23 cellular contexts compared by ENCODE assay signal in genomic region chr15:98272586-98272985, GRCh38.
"Had no signal": no experiment of that assay in that cellular context is flagged by ENCODE, and none has a peak within 500 bp of the region (broad histone marks: within the 10 kb centered on the region; RNA-seq: fewer than 3 reads in every experiment).

No MANE protein-coding gene starts in this region.

- H3K4me3 Mint-ChIP-seq: activated CD4-positive, alpha-beta memory T cell treated with anti-CD3 and anti-CD28 coated beads for 36 hours; activated naive CD8-positive, alpha-beta T cell treated with anti-CD3 and anti-CD28 coated beads for 36 hours; central memory CD8-positive, alpha-beta T cell; naive B cell; neural crest cell; stimulated activated naive B cell treated with anti-CD40 and anti-IgM and Interleukin-4, amounts not matched to agents 10 μg/mL and 1 μg/mL and 100 μg/mL, for 72 hours; type B pancreatic cell had no signal

- H3K9me3 Mint-ChIP-seq: activated naive CD8-positive, alpha-beta T cell treated with anti-CD3 and anti-CD28 coated beads for 36 hours had no signal

- H3K4me1 ChIP-seq: breast epithelium, esophagus squamous epithelium, heart left ventricle, lower lobe of right lung, sigmoid colon, vagina had no signal

- H3K27me3 ChIP-seq: breast epithelium, heart left ventricle, sigmoid colon, vagina had no signal

- H3K4me3 ChIP-seq: breast epithelium, esophagus squamous epithelium, heart left ventricle, lower lobe of right lung, sigmoid colon, vagina had no signal

- H3K27ac ChIP-seq: breast epithelium, esophagus squamous epithelium, heart left ventricle, lower lobe of right lung, sigmoid colon, vagina had no signal

- H3K36me3 ChIP-seq: breast epithelium, esophagus squamous epithelium, heart left ventricle, lower lobe of right lung, sigmoid colon, vagina had no signal

- H3K27ac Mint-ChIP-seq: activated CD4-positive, alpha-beta memory T cell treated with anti-CD3 and anti-CD28 coated beads for 36 hours; activated naive CD8-positive, alpha-beta T cell treated with anti-CD3 and anti-CD28 coated beads for 36 hours; naive B cell; stimulated activated naive B cell treated with anti-CD40 and anti-IgM and Interleukin-4, amounts not matched to agents 10 μg/mL and 1 μg/mL and 100 μg/mL, for 72 hours; type B pancreatic cell had no signal

- H3K9me3 ChIP-seq: breast epithelium, sigmoid colon, vagina had no signal

- DNase-seq: activated CD4-positive, alpha-beta memory T cell treated with anti-CD3 and anti-CD28 coated beads for 36 hours; activated CD4-positive, alpha-beta T cell treated with anti-CD3 and anti-CD28 coated beads for 48 hours; activated naive CD4-positive, alpha-beta T cell treated with Interleukin-2 at 50 U/mL for 16 hours; activated naive CD8-positive, alpha-beta T cell treated with anti-CD3 and anti-CD28 coated beads for 36 hours; activated T-cell treated with anti-CD3 and anti-CD28 coated beads, Interleukin-2, amount 50 U/mL, for 48 hours; amniotic stem cell; effector memory CD4-positive, alpha-beta T cell; esophagus squamous epithelium; heart left ventricle; kidney; lower lobe of right lung; naive B cell; posterior cingulate gyrus; sigmoid colon; stimulated activated CD4-positive, alpha-beta T cell treated with anti-CD3 and anti-CD28 coated beads, Interleukin-2, amount 100 ng/mL, for 48 hours; stimulated activated CD8-positive, alpha-beta memory T cell treated with anti-CD3 and anti-CD28 coated beads, Interleukin-4, amount 100 ng/mL, for 48 hours; stimulated activated naive B cell treated with anti-CD40 and anti-IgM and Interleukin-4, amounts not matched to agents 10 μg/mL and 1 μg/mL and 100 μg/mL, for 72 hours; T1000 had no signal

- H3K36me3 Mint-ChIP-seq: activated CD4-positive, alpha-beta memory T cell treated with anti-CD3 and anti-CD28 coated beads for 36 hours; activated naive CD8-positive, alpha-beta T cell treated with anti-CD3 and anti-CD28 coated beads for 36 hours; naive B cell; stimulated activated naive B cell treated with anti-CD40 and anti-IgM and Interleukin-4, amounts not matched to agents 10 μg/mL and 1 μg/mL and 100 μg/mL, for 72 hours; type B pancreatic cell had no signal

- H3K27me3 Mint-ChIP-seq: central memory CD8-positive, alpha-beta T cell had no signal

- H3K4me1 Mint-ChIP-seq: activated naive CD8-positive, alpha-beta T cell treated with anti-CD3 and anti-CD28 coated beads for 36 hours; central memory CD8-positive, alpha-beta T cell; naive B cell; neural crest cell; stimulated activated naive B cell treated with anti-CD40 and anti-IgM and Interleukin-4, amounts not matched to agents 10 μg/mL and 1 μg/mL and 100 μg/mL, for 72 hours had no signal
